ENCODE assay signal across 1 cellular context in genomic region chr6:41505084-41506049, GRCh38.
TF ChIP-seq lines count a peak whose summit lies in the region.

No MANE protein-coding gene starts in this region.

TF ChIP-seq in IMR-90, 13 proteins besides CTCF, POLR2A, EP300 and RAD21 (continued from another document):
- TF ChIP-seq USF2 (IDR thresholded peaks at IDR 0.05; ENCODE audit: low read depth, low read length) = no peak
- no peak for TF ChIP-seq CEBPB (IDR thresholded peaks at IDR 0.05; ENCODE audit: low read depth, low read length)
- TF ChIP-seq RFX5 (IDR thresholded peaks at IDR 0.05; ENCODE audit: low read depth, low read length) = no peak
- TF ChIP-seq MXI1 (IDR thresholded peaks at IDR 0.05; ENCODE audit: borderline replicate concordance, low read depth, low read length) = no peak
- TF ChIP-seq RCOR1 (IDR thresholded peaks at IDR 0.05; ENCODE audit: insufficient replicate concordance, low read length) = no peak
- TF ChIP-seq BHLHE40 (IDR thresholded peaks at IDR 0.05; ENCODE audit: low read depth, low read length) = no peak
- peak; percentile 81 for TF ChIP-seq MAFK (IDR thresholded peaks at IDR 0.05; ENCODE audit: low read depth, low read length)
- TF ChIP-seq SMC3 (IDR thresholded peaks at IDR 0.05; ENCODE audit: low read depth, low read length) = no peak
- peak; percentile 60; the same call in 1 of the 2 replicates for TF ChIP-seq MAZ (IDR thresholded peaks at IDR 0.05; ENCODE audit: borderline replicate concordance, low read depth, low read length)
